Comparison of ENCODE assay signal across 18 cellular contexts in the genomic region with DNA sequence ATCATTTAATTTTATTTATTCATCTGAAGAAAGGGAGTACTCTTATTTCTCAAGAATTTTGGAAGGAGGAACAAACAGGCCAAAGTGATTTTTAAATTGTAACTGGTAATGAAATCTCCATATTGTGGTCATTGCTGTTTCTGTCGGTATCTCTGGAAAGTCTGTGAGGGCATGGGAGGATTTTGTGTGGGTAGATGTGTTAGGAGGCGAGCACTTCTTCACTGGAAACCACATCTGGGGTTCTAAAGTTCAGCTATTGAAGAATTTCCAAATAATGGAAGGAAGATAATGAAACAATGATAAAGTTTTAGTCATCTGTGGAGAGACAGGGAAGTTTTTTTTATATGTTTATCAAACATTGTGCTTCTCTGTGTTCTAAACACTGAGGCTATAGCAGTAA. TPM values are rescaled to one million over a fixed set of nuclear protein-coding genes. Genes with fewer than 3 reads are reported as not detected.
A peak's percentile ranks its signal among the peaks of the same experiment; 100 is the strongest.
DNase-seq lines count a peak whose midpoint lies in the region; ATAC-seq, FAIRE-seq and TF ChIP-seq lines count a peak whose summit lies in the region.
"Had no signal": no experiment of that assay in that cellular context is flagged by ENCODE, and none has a peak within 500 bp of the region (broad histone marks: within the 10 kb centered on the region; RNA-seq: fewer than 3 reads in every experiment).

No MANE protein-coding gene starts in this region.

- no peak for TF ChIP-seq POLR2A in GM12891 (IDR thresholded peaks at IDR 0.05; ENCODE audit: low read depth, low read length)

- H3F3A ChIP-seq in SK-N-SH (replicated peaks; ENCODE audit: insufficient read depth): no peaks in the 10 kb centered on the region

- H3K36me3 Mint-ChIP-seq in activated T-helper 17 cell treated with anti-CD3 and anti-CD28 coated beads, Interleukin-2, amount 50 U/mL, for 72 hours (ENCODE audit: low read depth): peaks cover 41% of the 10 kb centered on the region

- no peaks in the 10 kb centered on the region for H3K27me3 Mint-ChIP-seq in activated T-helper 17 cell treated with anti-CD3 and anti-CD28 coated beads, Interleukin-2, amount 50 U/mL, for 72 hours

- H3K9me3 Mint-ChIP-seq in activated T-helper 17 cell treated with anti-CD3 and anti-CD28 coated beads, Interleukin-2, amount 50 U/mL, for 72 hours: no peaks in the 10 kb centered on the region

- TF ChIP-seq EP300 in SK-N-SH (IDR thresholded peaks at IDR 0.05; ENCODE audit: borderline replicate concordance in 1 of 2, low read depth in 1 of 2, low read length in 1 of 2): no peak

- DNase-seq in GM12891 (ENCODE audit: insufficient read length, low spot score) (no peak), SW480 (ENCODE audit: low spot score) (no peak), GM20000 (ENCODE audit: low spot score) (no peak), SK-N-SH (no peak), RCC 7860 (ENCODE audit: low spot score) (no peak)
- DNase-seq: aorta; DND-41; gastrocnemius medialis; kidney; NCI-H1048; stimulated activated CD4-positive, alpha-beta T cell treated with anti-CD3 and anti-CD28 coated beads, Interleukin-4, amount 100 ng/mL, for 1 hour; stomach had no signal

- CTCF ChIA-PET in SK-N-SH (lab: Yijun Ruan, JAX): no interaction called here

- no peaks in the 10 kb centered on the region for H3K36me3 ChIP-seq in SK-N-SH (replicated peaks in 1 of 2; ENCODE audit: control insufficient read depth in 1 of 2, insufficient read depth in 2 of 2, low read length in 1 of 2)
- H3K36me3 ChIP-seq: gastrocnemius medialis had no signal

- no peak overlapping the region for H3K4me3 ChIP-seq in SK-N-SH (ENCODE audit: low read depth in 2 of 2, low read length in 1 of 2)
- H3K4me3 ChIP-seq: gastrocnemius medialis, stomach had no signal

- H3K4me2 ChIP-seq in SK-N-SH: no peak overlapping the region

- peak overlapping the region; percentile 14 for H3K27ac Mint-ChIP-seq in activated T-helper 17 cell treated with anti-CD3 and anti-CD28 coated beads, Interleukin-2, amount 50 U/mL, for 72 hours

- H4K20me1 ChIP-seq in SK-N-SH (ENCODE audit: insufficient read depth): no peaks in the 10 kb centered on the region

- H3K4me3 Mint-ChIP-seq in activated T-helper 17 cell treated with anti-CD3 and anti-CD28 coated beads, Interleukin-2, amount 50 U/mL, for 72 hours: no peak overlapping the region

- no peak for TF ChIP-seq RAD21 in SK-N-SH (IDR thresholded peaks at IDR 0.05; ENCODE audit: low read length)

- 22% methylated on average over 2 of the region's 2 CpGs for WGBS in SK-N-SH (ENCODE audit: low lambda C conversion rate)

- no peak overlapping the region for H2AFZ ChIP-seq in SK-N-SH (ENCODE audit: low read depth)

- H3K9me3 ChIP-seq in SK-N-SH: no peaks in the 10 kb centered on the region
- H3K9me3 ChIP-seq: gastrocnemius medialis, stomach had no signal

- FAIRE-seq in GM12891 (lab: Jason Lieb, UNC) (peak; percentile 79), RCC 7860 (lab: Jason Lieb, UNC) (no peak)
- FAIRE-seq: kidney had no signal

- no peaks in the 10 kb centered on the region for H3K27me3 ChIP-seq in SK-N-SH (ENCODE audit: insufficient read depth)
- H3K27me3 ChIP-seq: gastrocnemius medialis, stomach had no signal

- H3K4me1 ChIP-seq in SK-N-SH (ENCODE audit: control insufficient read depth in 1 of 2, insufficient read depth in 2 of 2, low read depth in 1 of 2, low read length in 1 of 2): no peaks in the 10 kb centered on the region
- H3K4me1 ChIP-seq: gastrocnemius medialis, stomach had no signal

- TF ChIP-seq CTCF in GM20000 (IDR thresholded peaks at IDR 0.05; ENCODE audit: extremely low read depth, missing control alignments): no peak
- no peak for TF ChIP-seq CTCF in SK-N-SH (IDR thresholded peaks at IDR 0.05)

- H3K9me2 ChIP-seq in SK-N-SH: no peaks in the 10 kb centered on the region

- POLR2A ChIA-PET in SK-N-SH (lab: Yijun Ruan, JAX): no interaction called here

- no peaks in the 10 kb centered on the region for H3K79me2 ChIP-seq in SK-N-SH (ENCODE audit: insufficient read depth)

- no peak overlapping the region for H3K27ac ChIP-seq in SK-N-SH (ENCODE audit: low read depth in 2 of 2, low read length in 1 of 2)
- H3K27ac ChIP-seq: gastrocnemius medialis, stomach had no signal

- ATAC-seq in GM19397 (IDR thresholded peaks at IDR 0.05; ENCODE audit: unreplicated experiment) (peak; percentile 9), HG03060 (IDR thresholded peaks at IDR 0.05; ENCODE audit: low read depth, unreplicated experiment) (peak; percentile 18)
- no peak for ATAC-seq in activated T-helper 17 cell treated with anti-CD3 and anti-CD28 coated beads, Interleukin-2, amount 50 U/mL, for 72 hours (replicated peaks)
- ATAC-seq: gastrocnemius medialis, HCT116, Right ventricle myocardium inferior had no signal

- no peak overlapping the region for H3K9ac ChIP-seq in SK-N-SH

- peaks cover 16% of the 10 kb centered on the region for H3K4me1 Mint-ChIP-seq in activated T-helper 17 cell treated with anti-CD3 and anti-CD28 coated beads, Interleukin-2, amount 50 U/mL, for 72 hours

TF ChIP-seq in GM12891, 5 proteins besides CTCF, POLR2A, EP300 and RAD21:
- TF ChIP-seq PAX5 (IDR thresholded peaks at IDR 0.05; ENCODE audit: insufficient read depth, low read length, severe bottlenecking) (no peak), TAF1 (IDR thresholded peaks at IDR 0.05; ENCODE audit: low read depth, low read length) (no peak), POLR2AphosphoS5 (IDR thresholded peaks at IDR 0.05; ENCODE audit: low read depth, low read length) (no peak), POU2F2 (IDR thresholded peaks at IDR 0.05; ENCODE audit: low read depth, low read length) (no peak), SPI1 (IDR thresholded peaks at IDR 0.05; ENCODE audit: low read depth, low read length) (no peak)

TF ChIP-seq in SK-N-SH, 30 proteins besides CTCF, POLR2A, EP300 and RAD21 (continues in another document):
- TF ChIP-seq NRF1 (IDR thresholded peaks at IDR 0.05; ENCODE audit: low read depth, low read length) (no peak), TAF1 (IDR thresholded peaks at IDR 0.05; ENCODE audit: borderline replicate concordance, low read depth, low read length) (no peak), FOXM1 (IDR thresholded peaks at IDR 0.05; ENCODE audit: low read depth) (no peak), SIN3A (IDR thresholded peaks at IDR 0.05; ENCODE audit: borderline replicate concordance, low read depth, low read length) (no peak), NFIC (IDR thresholded peaks at IDR 0.05; ENCODE audit: borderline replicate concordance) (no peak), RCOR1 (IDR thresholded peaks at IDR 0.05; ENCODE audit: low read length) (no peak), JUND (IDR thresholded peaks at IDR 0.05) (no peak), GABPA (IDR thresholded peaks at IDR 0.05; ENCODE audit: low read depth) (no peak), FOSL2 (IDR thresholded peaks at IDR 0.05; ENCODE audit: borderline replicate concordance, low read depth) (no peak), FOXJ3 (CRISPR knock-in tag; IDR thresholded peaks at IDR 0.05) (no peak)
- TF ChIP-seq, protein P1, sequence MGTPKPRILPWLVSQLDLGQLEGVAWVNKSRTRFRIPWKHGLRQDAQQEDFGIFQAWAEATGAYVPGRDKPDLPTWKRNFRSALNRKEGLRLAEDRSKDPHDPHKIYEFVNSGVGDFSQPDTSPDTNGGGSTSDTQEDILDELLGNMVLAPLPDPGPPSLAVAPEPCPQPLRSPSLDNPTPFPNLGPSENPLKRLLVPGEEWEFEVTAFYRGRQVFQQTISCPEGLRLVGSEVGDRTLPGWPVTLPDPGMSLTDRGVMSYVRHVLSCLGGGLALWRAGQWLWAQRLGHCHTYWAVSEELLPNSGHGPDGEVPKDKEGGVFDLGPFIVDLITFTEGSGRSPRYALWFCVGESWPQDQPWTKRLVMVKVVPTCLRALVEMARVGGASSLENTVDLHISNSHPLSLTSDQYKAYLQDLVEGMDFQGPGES (IDR thresholded peaks at IDR 0.05; ENCODE audit: low read depth, low read length): no peak
- TF ChIP-seq, protein P2, sequence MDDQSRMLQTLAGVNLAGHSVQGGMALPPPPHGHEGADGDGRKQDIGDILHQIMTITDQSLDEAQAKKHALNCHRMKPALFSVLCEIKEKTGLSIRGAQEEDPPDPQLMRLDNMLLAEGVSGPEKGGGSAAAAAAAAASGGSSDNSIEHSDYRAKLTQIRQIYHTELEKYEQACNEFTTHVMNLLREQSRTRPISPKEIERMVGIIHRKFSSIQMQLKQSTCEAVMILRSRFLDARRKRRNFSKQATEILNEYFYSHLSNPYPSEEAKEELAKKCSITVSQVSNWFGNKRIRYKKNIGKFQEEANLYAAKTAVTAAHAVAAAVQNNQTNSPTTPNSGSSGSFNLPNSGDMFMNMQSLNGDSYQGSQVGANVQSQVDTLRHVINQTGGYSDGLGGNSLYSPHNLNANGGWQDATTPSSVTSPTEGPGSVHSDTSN (IDR thresholded peaks at IDR 0.05): no peak

RNA-seq across cellular contexts. Expression of a gene that starts 6.6 kb away (rescaled TPM):
- 24.2 TPM for polyA plus RNA-seq in GM12891 (2012; ENCODE audit: low read depth, missing spikeins)
- total RNA-seq in activated T-helper 17 cell treated with anti-CD3 and anti-CD28 coated beads, Interleukin-2, amount 50 U/mL, for 72 hours: 1 to 10 TPM; 6.7 to 7.1 TPM
- 3.2 and 4.6 TPM in 2 replicates for polyA plus RNA-seq in SK-N-SH (2012; rRNA removed)
- 3.9 and 4.2 TPM in 2 replicates for polyA plus RNA-seq in SK-N-SH (2012; cell fraction: cytosol; rRNA removed)
- 2.9 and 6.8 TPM in 2 replicates for polyA plus RNA-seq in SK-N-SH (2012; cell fraction: nucleus; rRNA removed)

RNA-seq across cellular contexts. Expression of a gene that starts 35.0 kb away (rescaled TPM):
- 3.6 TPM for polyA plus RNA-seq in GM12891 (2012; ENCODE audit: low read depth, missing spikeins)
- under 1 TPM; 0.19 TPM for total RNA-seq in activated T-helper 17 cell treated with anti-CD3 and anti-CD28 coated beads, Interleukin-2, amount 50 U/mL, for 72 hours
- polyA plus RNA-seq in SK-N-SH (2012; rRNA removed): 0.46 and 0.94 TPM in 2 replicates
- 0.51 and 0.66 TPM in 2 replicates for polyA plus RNA-seq in SK-N-SH (2012; cell fraction: cytosol; rRNA removed)
- polyA plus RNA-seq in SK-N-SH (2012; cell fraction: nucleus; rRNA removed): 0.54 and 0.77 TPM in 2 replicates

RNA-seq across cellular contexts. Expression of a gene that starts 50.7 kb away (rescaled TPM):
- polyA plus RNA-seq in GM12891 (2012; ENCODE audit: low read depth, missing spikeins): not detected
- not detected for total RNA-seq in activated T-helper 17 cell treated with anti-CD3 and anti-CD28 coated beads, Interleukin-2, amount 50 U/mL, for 72 hours
- not detected in 2 replicates for polyA plus RNA-seq in SK-N-SH (2012; rRNA removed)
- not detected in 2 replicates for polyA plus RNA-seq in SK-N-SH (2012; cell fraction: cytosol; rRNA removed)
- not detected in 2 replicates for polyA plus RNA-seq in SK-N-SH (2012; cell fraction: nucleus; rRNA removed)
- total RNA-seq: aorta, gastrocnemius medialis, kidney, NCI-H460, Right ventricle myocardium inferior, stomach had no signal
- polyA plus RNA-seq: aorta, stomach had no signal

RNA-seq across cellular contexts. Expression of a gene that starts 53.4 kb away (rescaled TPM):
- 18.7 TPM for polyA plus RNA-seq in GM12891 (2012; ENCODE audit: low read depth, missing spikeins)
- total RNA-seq in activated T-helper 17 cell treated with anti-CD3 and anti-CD28 coated beads, Interleukin-2, amount 50 U/mL, for 72 hours: 10 to 100 TPM; 11.4 to 18.8 TPM
- 22.9 and 29.4 TPM in 2 replicates for polyA plus RNA-seq in SK-N-SH (2012; rRNA removed)
- polyA plus RNA-seq in SK-N-SH (2012; cell fraction: cytosol; rRNA removed): 25.9 and 27.1 TPM in 2 replicates
- 19.6 and 26.8 TPM in 2 replicates for polyA plus RNA-seq in SK-N-SH (2012; cell fraction: nucleus; rRNA removed)

RNA-seq across cellular contexts. Expression of a gene that starts 58.2 kb away (rescaled TPM):
- polyA plus RNA-seq in GM12891 (2012; ENCODE audit: low read depth, missing spikeins): 243 TPM
- total RNA-seq in activated T-helper 17 cell treated with anti-CD3 and anti-CD28 coated beads, Interleukin-2, amount 50 U/mL, for 72 hours: 100 to 1,000 TPM in 1 of 2 donors, 10 to 100 TPM in 1; 91.0 to 159 TPM
- 47.1 and 80.4 TPM in 2 replicates for polyA plus RNA-seq in SK-N-SH (2012; rRNA removed)
- polyA plus RNA-seq in SK-N-SH (2012; cell fraction: cytosol; rRNA removed): 45.7 and 47.7 TPM in 2 replicates
- 118 and 211 TPM in 2 replicates for polyA plus RNA-seq in SK-N-SH (2012; cell fraction: nucleus; rRNA removed)
